In genomic region chr20:56412473-56412790, GRCh38 we compare ENCODE assay signal across 9 cellular contexts. TPM values are rescaled to one million over a fixed set of nuclear protein-coding genes. Genes with fewer than 3 reads are reported as not detected.
DNase-seq lines count a peak whose midpoint lies in the region; ATAC-seq and TF ChIP-seq lines count a peak whose summit lies in the region.
"Had no signal": no experiment of that assay in that cellular context is flagged by ENCODE, and none has a peak within 500 bp of the region (broad histone marks: within the 10 kb centered on the region; RNA-seq: fewer than 3 reads in every experiment).

No MANE protein-coding gene starts in this region.

- DNase-seq in activated T-cell treated with anti-CD3 and anti-CD28 coated beads, Interleukin-2, amount 50 U/mL, for 4 hours, result no peak
- no peak for DNase-seq in activated T-cell treated with anti-CD3 and anti-CD28 coated beads, Interleukin-2, amount 50 U/mL, for 1 hour
- no peak for DNase-seq in activated naive CD8-positive, alpha-beta T cell treated with anti-CD3 and anti-CD28 coated beads, Interleukin-2, amount 50 U/mL, for 24 hours
- no peak for DNase-seq in suprapubic skin (ENCODE audit: low spot score in 2 of 2)
- no peak for DNase-seq in glutamatergic neuron
- DNase-seq: NCI-H69 had no signal

- peak overlapping the region; percentile 76 for H3K4me3 Mint-ChIP-seq in activated T-cell treated with anti-CD3 and anti-CD28 coated beads, Interleukin-2, amount 50 U/mL, for 4 hours
- peak overlapping the region; percentile 79 for H3K4me3 Mint-ChIP-seq in activated naive CD8-positive, alpha-beta T cell treated with anti-CD3 and anti-CD28 coated beads, Interleukin-2, amount 50 U/mL, for 24 hours
- H3K4me3 Mint-ChIP-seq in glutamatergic neuron (ENCODE audit: unreplicated experiment), result no peak overlapping the region

- H3K4me1 ChIP-seq in liver (ENCODE audit: control insufficient read depth in 4 of 4, insufficient read depth in 4 of 4, low read length in 3 of 4), result peaks cover 2 to 30% (median 23%) of the 10 kb centered on the region in 4 donors
- peaks cover 8% of the 10 kb centered on the region for H3K4me1 ChIP-seq in suprapubic skin

- TF ChIP-seq EP300 in suprapubic skin (IDR thresholded peaks at IDR 0.05), result no peak

- H3K36me3 ChIP-seq in liver (ENCODE audit: control insufficient read depth in 4 of 4, insufficient read depth in 3 of 4, low read depth in 1 of 4, low read length in 3 of 4), result peaks cover 3 to 6% (median 4%) of the 10 kb centered on the region in 4 donors
- peaks cover 6% of the 10 kb centered on the region for H3K36me3 ChIP-seq in suprapubic skin

- H3K9me3 Mint-ChIP-seq in activated T-cell treated with anti-CD3 and anti-CD28 coated beads, Interleukin-2, amount 50 U/mL, for 4 hours, result no peaks in the 10 kb centered on the region
- no peaks in the 10 kb centered on the region for H3K9me3 Mint-ChIP-seq in activated naive CD8-positive, alpha-beta T cell treated with anti-CD3 and anti-CD28 coated beads, Interleukin-2, amount 50 U/mL, for 24 hours
- no peaks in the 10 kb centered on the region for H3K9me3 Mint-ChIP-seq in glutamatergic neuron (ENCODE audit: unreplicated experiment)

- peak overlapping the region; percentile 91 for H3K27ac Mint-ChIP-seq in activated naive CD8-positive, alpha-beta T cell treated with anti-CD3 and anti-CD28 coated beads, Interleukin-2, amount 50 U/mL, for 24 hours
- H3K27ac Mint-ChIP-seq in glutamatergic neuron (ENCODE audit: unreplicated experiment), result no peak overlapping the region

- H3K27me3 ChIP-seq in liver (ENCODE audit: control insufficient read depth in 4 of 4, insufficient read depth in 4 of 4, low read length in 3 of 4) (no peaks in the 10 kb centered on the region), suprapubic skin (no peaks in the 10 kb centered on the region)

- peaks cover 64% of the 10 kb centered on the region for H3K4me1 Mint-ChIP-seq in activated T-cell treated with anti-CD3 and anti-CD28 coated beads, Interleukin-2, amount 50 U/mL, for 4 hours (ENCODE audit: low read depth)
- peaks cover 70% of the 10 kb centered on the region for H3K4me1 Mint-ChIP-seq in activated naive CD8-positive, alpha-beta T cell treated with anti-CD3 and anti-CD28 coated beads, Interleukin-2, amount 50 U/mL, for 24 hours
- H3K4me1 Mint-ChIP-seq in glutamatergic neuron (ENCODE audit: low read depth, unreplicated experiment), result no peaks in the 10 kb centered on the region

- H3K4me3 ChIP-seq in liver (ENCODE audit: low read depth in 1 of 3, low read length in 3 of 3) (peak overlapping the region; percentile 15 to 44 (median 38)), suprapubic skin (peak overlapping the region; percentile 32)

- H3K27ac ChIP-seq in liver (ENCODE audit: low read depth in 1 of 2, low read length in 2 of 2) (peak overlapping the region; percentile 78 to 83), suprapubic skin (peak overlapping the region; percentile 57)

- peak overlapping the region in 1 of 2 donors; percentile 30 for H3K9ac ChIP-seq in liver (ENCODE audit: low read depth in 1 of 2, low read length in 2 of 2)

- H3K36me3 Mint-ChIP-seq in activated T-cell treated with anti-CD3 and anti-CD28 coated beads, Interleukin-2, amount 50 U/mL, for 4 hours (ENCODE audit: insufficient read depth), result peaks cover 11% of the 10 kb centered on the region
- peaks cover 31% of the 10 kb centered on the region for H3K36me3 Mint-ChIP-seq in activated naive CD8-positive, alpha-beta T cell treated with anti-CD3 and anti-CD28 coated beads, Interleukin-2, amount 50 U/mL, for 24 hours (ENCODE audit: low read depth)
- H3K36me3 Mint-ChIP-seq in glutamatergic neuron (ENCODE audit: unreplicated experiment), result no peaks in the 10 kb centered on the region

- no peak for TF ChIP-seq POLR2A in suprapubic skin (IDR thresholded peaks at IDR 0.05)

- no peak for ATAC-seq in activated T-cell treated with anti-CD3 and anti-CD28 coated beads, Interleukin-2, amount 50 U/mL, for 4 hours
- ATAC-seq in activated naive CD8-positive, alpha-beta T cell treated with anti-CD3 and anti-CD28 coated beads, Interleukin-2, amount 50 U/mL, for 24 hours, result no peak
- ATAC-seq in GM18868 (IDR thresholded peaks at IDR 0.05; ENCODE audit: unreplicated experiment), result no peak
- ATAC-seq in GM18907 (IDR thresholded peaks at IDR 0.05; ENCODE audit: unreplicated experiment), result no peak

- WGBS in liver, result 77% methylated on average over 7 of the region's 7 CpGs
- 90% methylated on average over 7 of the region's 7 CpGs for WGBS in suprapubic skin

- TF ChIP-seq CTCF in liver (IDR thresholded peaks at IDR 0.05; ENCODE audit: low read depth, low read length, missing input control), result no peak
- TF ChIP-seq CTCF in suprapubic skin (IDR thresholded peaks at IDR 0.05), result no peak
- TF ChIP-seq CTCF in glutamatergic neuron (IDR thresholded peaks at IDR 0.05; ENCODE audit: partially characterized antibody, unreplicated experiment), result no peak

- H3K27me3 Mint-ChIP-seq in activated T-cell treated with anti-CD3 and anti-CD28 coated beads, Interleukin-2, amount 50 U/mL, for 4 hours (ENCODE audit: low read depth), result no peaks in the 10 kb centered on the region
- no peaks in the 10 kb centered on the region for H3K27me3 Mint-ChIP-seq in activated naive CD8-positive, alpha-beta T cell treated with anti-CD3 and anti-CD28 coated beads, Interleukin-2, amount 50 U/mL, for 24 hours
- peaks cover 4% of the 10 kb centered on the region for H3K27me3 Mint-ChIP-seq in glutamatergic neuron (ENCODE audit: unreplicated experiment)

- no peaks in the 10 kb centered on the region for H3K9me3 ChIP-seq in liver (ENCODE audit: control insufficient read depth in 4 of 4, low read length in 3 of 4)
- no peaks in the 10 kb centered on the region for H3K9me3 ChIP-seq in suprapubic skin

- TF ChIP-seq RAD21 in liver (IDR thresholded peaks at IDR 0.05), result no peak

TF ChIP-seq in liver, 16 proteins besides CTCF, POLR2A, EP300 and RAD21 (continues in another document):
- TF ChIP-seq FOXA2 (IDR thresholded peaks at IDR 0.05) (no peak), HNF4A (conservative IDR thresholded peaks at IDR 0.05) (no peak), MAX (IDR thresholded peaks at IDR 0.05) (no peak), TAF1 (conservative IDR thresholded peaks at IDR 0.05) (no peak), ZBTB33 (IDR thresholded peaks at IDR 0.05) (no peak), SP1 (IDR thresholded peaks at IDR 0.05) (no peak), EGR1 (IDR thresholded peaks at IDR 0.05; ENCODE audit: low read depth in 2 of 2) (no peak), ATF3 (IDR thresholded peaks at IDR 0.05) (no peak), YY1 (IDR thresholded peaks at IDR 0.05) (no peak), FOXA1 (IDR thresholded peaks at IDR 0.05) (no peak), NR2F2 (IDR thresholded peaks at IDR 0.05) (no peak)

RNA-seq across cellular contexts. Expression of gene CASS4, which starts 0.4 kb away (rescaled TPM):
- total RNA-seq in activated T-cell treated with anti-CD3 and anti-CD28 coated beads, Interleukin-2, amount 50 U/mL, for 4 hours, result 1 to 10 TPM; 1.9 to 2.5 (median 2.4) TPM
- total RNA-seq in liver, result 1 to 10 TPM; 1.4 to 1.6 TPM
- polyA plus RNA-seq in liver, result under 1 TPM; 0.26 to 0.77 TPM
- total RNA-seq in suprapubic skin, result 1 to 10 TPM in 1 of 4 donors, under 1 TPM in 3; 0.42 to 1.9 (median 0.66) TPM
- total RNA-seq in glutamatergic neuron (ENCODE audit: unreplicated experiment), result not detected

RNA-seq across cellular contexts. Expression of gene CSTF1, which starts 20.0 kb away (rescaled TPM):
- 10 to 100 TPM; 42.7 to 47.3 (median 45.3) TPM for total RNA-seq in activated T-cell treated with anti-CD3 and anti-CD28 coated beads, Interleukin-2, amount 50 U/mL, for 4 hours
- total RNA-seq in liver, result 10 to 100 TPM; 19.1 to 20.2 TPM
- 10 to 100 TPM; 11.9 to 12.9 TPM for polyA plus RNA-seq in liver
- total RNA-seq in suprapubic skin, result 10 to 100 TPM; 28.6 to 38.3 (median 31.2) TPM
- total RNA-seq in glutamatergic neuron (ENCODE audit: unreplicated experiment), result 25.6 TPM

RNA-seq across cellular contexts. Expression of gene AURKA, which starts 20.4 kb away (rescaled TPM):
- total RNA-seq in activated T-cell treated with anti-CD3 and anti-CD28 coated beads, Interleukin-2, amount 50 U/mL, for 4 hours, result 1 to 10 TPM; 7.3 to 9.6 (median 9.0) TPM
- 10 to 100 TPM in 1 of 2 donors, 1 to 10 TPM in 1; 1.3 to 41.6 TPM for total RNA-seq in liver
- polyA plus RNA-seq in liver, result 1 to 10 TPM in 1 of 2 donors, under 1 TPM in 1; 0.88 to 4.2 TPM
- 1 to 10 TPM; 2.1 to 5.7 (median 2.5) TPM for total RNA-seq in suprapubic skin
- total RNA-seq in glutamatergic neuron (ENCODE audit: unreplicated experiment), result 12.4 TPM

RNA-seq across cellular contexts. Expression of gene FAM210B, which starts 53.7 kb away (rescaled TPM):
- total RNA-seq in activated T-cell treated with anti-CD3 and anti-CD28 coated beads, Interleukin-2, amount 50 U/mL, for 4 hours, result 1 to 10 TPM; 3.4 to 4.1 (median 3.7) TPM
- 100 to 1,000 TPM in 1 of 2 donors, 10 to 100 TPM in 1; 21.8 to 139 TPM for total RNA-seq in liver
- 10 to 100 TPM; 26.2 to 35.1 TPM for polyA plus RNA-seq in liver
- total RNA-seq in suprapubic skin, result 10 to 100 TPM; 44.0 to 75.3 (median 58.4) TPM
- total RNA-seq in glutamatergic neuron (ENCODE audit: unreplicated experiment), result 86.1 TPM

RNA-seq across cellular contexts. Expression of gene RTF2, which starts 56.0 kb away (rescaled TPM):
- total RNA-seq in activated T-cell treated with anti-CD3 and anti-CD28 coated beads, Interleukin-2, amount 50 U/mL, for 4 hours, result 10 to 100 TPM; 74.8 to 81.3 (median 79.7) TPM
- 10 to 100 TPM; 29.0 to 31.0 TPM for total RNA-seq in liver
- polyA plus RNA-seq in liver, result 10 to 100 TPM; 39.2 to 46.6 TPM
- total RNA-seq in suprapubic skin, result 10 to 100 TPM; 42.9 to 57.0 (median 47.0) TPM
- total RNA-seq in glutamatergic neuron (ENCODE audit: unreplicated experiment), result 66.3 TPM
